ENCODE assay signal across 9 cellular contexts in genomic region chr17:57605734-57606105, GRCh38.
DNase-seq lines count a peak whose midpoint lies in the region; ATAC-seq and TF ChIP-seq lines count a peak whose summit lies in the region.
"Had no signal": no experiment of that assay in that cellular context is flagged by ENCODE, and none has a peak within 500 bp of the region (broad histone marks: within the 10 kb centered on the region; RNA-seq: fewer than 3 reads in every experiment).

No MANE protein-coding gene starts in this region.

- TF ChIP-seq CTCF in parathyroid adenoma (IDR thresholded peaks at IDR 0.05) (no peak), MCF 10A (IDR thresholded peaks at IDR 0.05; ENCODE audit: unreplicated experiment) (no peak)

- H3K4me3 Mint-ChIP-seq in activated naive CD8-positive, alpha-beta T cell treated with anti-CD3 and anti-CD28 coated beads, Interleukin-2, amount 50 U/mL, for 24 hours: peak overlapping the region; percentile 57
- no peak overlapping the region for H3K4me3 Mint-ChIP-seq in MCF 10A (ENCODE audit: unreplicated experiment)

- H3K27me3 Mint-ChIP-seq in activated naive CD8-positive, alpha-beta T cell treated with anti-CD3 and anti-CD28 coated beads, Interleukin-2, amount 50 U/mL, for 24 hours: no peaks in the 10 kb centered on the region
- no peaks in the 10 kb centered on the region for H3K27me3 Mint-ChIP-seq in MCF 10A (ENCODE audit: insufficient read depth, unreplicated experiment)

- H3K36me3 ChIP-seq in parathyroid adenoma (ENCODE audit: control insufficient read depth, insufficient read depth, low read length): no peaks in the 10 kb centered on the region

- CTCF ChIA-PET in MCF 10A (lab: Yijun Ruan, JAX): interaction anchor here (0.7 to 3.0 kb wide), 4 partner anchors 7 to 533 kb away, joined by 3 to 16 read pairs (median 4); no protein-coding TSS in a partner anchor

- H3K36me3 Mint-ChIP-seq in activated naive CD8-positive, alpha-beta T cell treated with anti-CD3 and anti-CD28 coated beads, Interleukin-2, amount 50 U/mL, for 24 hours (ENCODE audit: low read depth): peaks cover under 1% of the 10 kb centered on the region
- H3K36me3 Mint-ChIP-seq in MCF 10A (ENCODE audit: insufficient read depth, unreplicated experiment): peaks cover 31% of the 10 kb centered on the region

- H3K27ac ChIP-seq in parathyroid adenoma: peak overlapping the region; percentile 87
- H3K27ac ChIP-seq: SK-N-MC had no signal

- H3K4me2 ChIP-seq in parathyroid adenoma (ENCODE audit: low read length): peak overlapping the region; percentile 56

- H3K4me3 ChIP-seq in parathyroid adenoma (ENCODE audit: low read depth, low read length): no peak overlapping the region
- H3K4me3 ChIP-seq: SK-N-MC had no signal

- H3K9me3 Mint-ChIP-seq in activated naive CD8-positive, alpha-beta T cell treated with anti-CD3 and anti-CD28 coated beads, Interleukin-2, amount 50 U/mL, for 24 hours: no peaks in the 10 kb centered on the region
- H3K9me3 Mint-ChIP-seq in MCF 10A (ENCODE audit: unreplicated experiment): no peaks in the 10 kb centered on the region

- peaks cover 76% of the 10 kb centered on the region for H3K4me1 ChIP-seq in parathyroid adenoma

- intact Hi-C loops in MCF 10A (cut with micrococcal nuclease) (no loop called here), head of caudate nucleus (cut with DNase I) (no loop called here)

- DNase-seq in NCI-H187 (lab: John Stamatoyannopoulos, UW) (peak; percentile 62 to 87), NCI-H187 treated with DMSO at 0.1 percent for 48 hours (lab: John Stamatoyannopoulos, UW) (no peak), MCF 10A (ENCODE audit: unreplicated experiment) (no peak), head of caudate nucleus (no peak)
- no peak for DNase-seq in activated naive CD8-positive, alpha-beta T cell treated with anti-CD3 and anti-CD28 coated beads, Interleukin-2, amount 50 U/mL, for 24 hours

- H3K4me1 Mint-ChIP-seq in activated naive CD8-positive, alpha-beta T cell treated with anti-CD3 and anti-CD28 coated beads, Interleukin-2, amount 50 U/mL, for 24 hours: peaks cover 77% of the 10 kb centered on the region
- peaks cover 18% of the 10 kb centered on the region for H3K4me1 Mint-ChIP-seq in MCF 10A (ENCODE audit: insufficient read depth, unreplicated experiment)

- no peaks in the 10 kb centered on the region for H3K27me3 ChIP-seq in parathyroid adenoma (ENCODE audit: control insufficient read depth, insufficient read depth, low read length)

- H3K9me3 ChIP-seq in parathyroid adenoma (ENCODE audit: control insufficient read depth, low read length): no peaks in the 10 kb centered on the region

- BruUV-seq in MCF 10A (replicated peaks; lab: Mats Ljungman, UMichigan): no TSS peak

- POLR2A ChIA-PET in MCF 10A (lab: Yijun Ruan, JAX): no interaction called here

- peak overlapping the region; percentile 93 for H3K27ac Mint-ChIP-seq in activated naive CD8-positive, alpha-beta T cell treated with anti-CD3 and anti-CD28 coated beads, Interleukin-2, amount 50 U/mL, for 24 hours
- no peak overlapping the region for H3K27ac Mint-ChIP-seq in MCF 10A (ENCODE audit: low read depth, unreplicated experiment)

- no peak overlapping the region for H2AFZ ChIP-seq in parathyroid adenoma

- no peak overlapping the region for H3K9ac ChIP-seq in parathyroid adenoma

- ATAC-seq in HG03066 (IDR thresholded peaks at IDR 0.05; ENCODE audit: low read depth, unreplicated experiment) (peak; percentile 26), GM21367 (IDR thresholded peaks at IDR 0.05; ENCODE audit: unreplicated experiment) (no peak)
- ATAC-seq in activated naive CD8-positive, alpha-beta T cell treated with anti-CD3 and anti-CD28 coated beads, Interleukin-2, amount 50 U/mL, for 24 hours: no peak

- peaks cover 17% of the 10 kb centered on the region for H3K79me2 ChIP-seq in parathyroid adenoma

Comparison
In these comparisons a context has a peak if more than half of its experiments do, and no peak if none do; other contexts are left out.
1. DNase-seq: peak in NCI-H187 (2 of 2); none in NCI-H187 treated with DMSO at 0.1 percent for 48 hours (single experiment), activated naive CD8-positive, alpha-beta T cell treated with anti-CD3 and anti-CD28 coated beads, Interleukin-2, amount 50 U/mL, for 24 hours (single experiment), MCF 10A (single experiment) and head of caudate nucleus (0 of 42).